In the genomic region with DNA sequence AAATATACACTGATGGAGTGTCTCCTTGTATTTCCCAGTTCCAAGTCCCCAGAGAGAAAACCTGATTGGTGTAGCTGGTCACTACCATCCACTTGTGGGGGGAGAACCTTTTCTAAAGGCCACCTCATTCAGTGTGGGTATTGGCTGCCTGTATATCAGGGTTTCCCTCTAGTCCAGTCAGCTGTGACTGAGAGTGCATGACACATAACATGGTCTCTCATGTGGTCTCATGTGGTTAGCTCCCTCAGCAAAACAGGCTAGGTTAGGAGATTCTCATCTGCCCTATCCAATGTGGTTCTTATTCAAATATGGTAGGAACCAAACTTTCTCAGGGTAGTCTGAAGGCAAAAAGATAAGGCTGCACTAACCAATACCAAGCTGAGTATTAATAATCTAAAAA, we compare ENCODE assay signal across 24 cellular contexts.
"Had no signal": no experiment of that assay in that cellular context is flagged by ENCODE, and none has a peak within 500 bp of the region (broad histone marks: within the 10 kb centered on the region; RNA-seq: fewer than 3 reads in every experiment).

No MANE protein-coding gene starts in this region.

- H3K36me3 ChIP-seq: left ventricle myocardium inferior, neutrophil, ovary, prostate gland, transverse colon had no signal

- H3K36me3 Mint-ChIP-seq: T-cell had no signal

- H3K9me3 ChIP-seq: neutrophil, prostate gland had no signal

- H3K4me2 ChIP-seq: hepatocyte had no signal

- H3K27ac ChIP-seq: foreskin keratinocyte, hepatocyte, left ventricle myocardium inferior, ovary, prostate gland, transverse colon, WERI-Rb-1 had no signal

- ATAC-seq: foreskin keratinocyte, right cardiac atrium, T-cell had no signal

- H3K4me3 ChIP-seq: hepatocyte, left ventricle myocardium inferior, ovary, prostate gland, transverse colon had no signal

- H3K4me1 ChIP-seq: foreskin keratinocyte had no signal

- H3K9me3 Mint-ChIP-seq: T-cell had no signal

- H3K4me3 Mint-ChIP-seq: brain; dendritic cell treated with granulocyte-macrophage colony-stimulating factor and Interleukin-4, amounts not matched to agents 40 ng/mL and 50 ng/mL, for 4 days; nephron; T-cell; T-helper 2 cell treated with Interferon-gamma antibody and Interleukin-4, amounts not matched to agents 5 μg/mL and 100 μg/mL, for 36 hours had no signal

- DNase-seq: activated CD4-positive, alpha-beta T cell treated with anti-CD3 and anti-CD28 coated beads, Interleukin-2, amount 50 U/mL, for 48 hours; activated CD4-positive, CD25-positive, alpha-beta regulatory T cell treated with anti-CD3 and anti-CD28 coated beads, Interleukin-2, amount 50 U/mL, for 72 hours; activated gamma-delta T cell; activated naive CD4-positive, alpha-beta T cell treated with anti-CD3 and anti-CD28 coated beads, Interleukin-2, amount 50 U/mL, for 16 hours; aorta; caudate nucleus; effector CD4-positive, alpha-beta T cell; foreskin keratinocyte; kidney glomerular epithelial cell; left ventricle myocardium inferior; midbrain; ovary; right cardiac atrium; stimulated activated CD4-positive, alpha-beta T cell treated with anti-CD3 and anti-CD28 coated beads, Interleukin-4, amount 100 ng/mL, for 24 hours; T-cell; transverse colon; WERI-Rb-1 had no signal

- H2AFZ ChIP-seq: hepatocyte had no signal

- H3K27me3 ChIP-seq: foreskin keratinocyte, hepatocyte, neutrophil, ovary, transverse colon had no signal

- H3K27me3 Mint-ChIP-seq: dendritic cell treated with granulocyte-macrophage colony-stimulating factor and Interleukin-4, amounts not matched to agents 40 ng/mL and 50 ng/mL, for 4 days; T-cell had no signal

- H3K27ac Mint-ChIP-seq: brain; dendritic cell treated with granulocyte-macrophage colony-stimulating factor and Interleukin-4, amounts not matched to agents 40 ng/mL and 50 ng/mL, for 4 days; nephron; T-cell; T-helper 2 cell treated with Interferon-gamma antibody and Interleukin-4, amounts not matched to agents 5 μg/mL and 100 μg/mL, for 36 hours had no signal
